In genomic region chr11:5620606-5621521, GRCh38 we compare ENCODE assay signal across 11 cellular contexts. TPM values are rescaled to one million over a fixed set of nuclear protein-coding genes. Genes with fewer than 3 reads are reported as not detected.
DNase-seq lines count a peak whose midpoint lies in the region; ATAC-seq, FAIRE-seq and TF ChIP-seq lines count a peak whose summit lies in the region.
"Had no signal": no experiment of that assay in that cellular context is flagged by ENCODE, and none has a peak within 500 bp of the region (broad histone marks: within the 10 kb centered on the region; RNA-seq: fewer than 3 reads in every experiment).

No MANE protein-coding gene starts in this region.

- in situ Hi-C loops in brain microvascular endothelial cell (cut with HindIII; ENCODE audit: low pct_ligation_motif_present, low sequenced_read_pairs) = no loop called here

- peak; percentile 31 for DNase-seq in NCI-H1105 treated with DMSO at 0.1 percent for 48 hours (lab: John Stamatoyannopoulos, UW)
- DNase-seq in NCI-H1105 (lab: John Stamatoyannopoulos, UW) = no peak
- DNase-seq in brain microvascular endothelial cell = peak; percentile 90
- peak in 1 of 2 donors; percentile 42 for DNase-seq in left colon
- no peak for DNase-seq in thoracic aorta (ENCODE audit: low spot score)
- DNase-seq in D721Med (ENCODE audit: insufficient read length, low spot score) = no peak
- DNase-seq in NCI-H345 treated with DMSO at 0.1 percent for 48 hours (lab: John Stamatoyannopoulos, UW; ENCODE audit: unreplicated experiment) = no peak
- DNase-seq: dorsolateral prefrontal cortex had no signal

- ATAC-seq in left colon = peak; percentile 87
- peak; percentile 68 for ATAC-seq in thoracic aorta (ENCODE audit: insufficient number of reproducible peaks, low FRiP score, low read depth)
- no peak for ATAC-seq in HG02798 (IDR thresholded peaks at IDR 0.05; ENCODE audit: poor library complexity, unreplicated experiment)

- no peak for FAIRE-seq in D721Med (lab: Jason Lieb, UNC)
- FAIRE-seq: A204.1 had no signal

- peaks cover 23 to 34% of the 10 kb centered on the region in 2 donors for H3K4me1 ChIP-seq in thoracic aorta (ENCODE audit: control insufficient read depth in 1 of 2, low read depth in 2 of 2)

- H3K36me3 ChIP-seq in brain microvascular endothelial cell (replicated peaks) (no peaks in the 10 kb centered on the region), thoracic aorta (no peaks in the 10 kb centered on the region)

- H3K9me3 ChIP-seq in thoracic aorta = no peaks in the 10 kb centered on the region

- H3K4me3 ChIP-seq in brain microvascular endothelial cell (ENCODE audit: low read depth, low read length) = peak overlapping the region; percentile 16
- H3K4me3 ChIP-seq in thoracic aorta = peak overlapping the region; percentile 10
- H3K4me3 ChIP-seq: dorsolateral prefrontal cortex had no signal

- no peaks in the 10 kb centered on the region for H3K27me3 ChIP-seq in brain microvascular endothelial cell (replicated peaks)
- no peaks in the 10 kb centered on the region for H3K27me3 ChIP-seq in thoracic aorta (replicated peaks; ENCODE audit: insufficient read depth)
- H3K27me3 ChIP-seq: dorsolateral prefrontal cortex had no signal

- no peak for TF ChIP-seq CTCF in brain microvascular endothelial cell (IDR thresholded peaks at IDR 0.05; ENCODE audit: low read depth, low read length, missing control alignments)
- no peak for TF ChIP-seq CTCF in thoracic aorta (IDR thresholded peaks at IDR 0.05)
- TF ChIP-seq CTCF in D721Med (IDR thresholded peaks at IDR 0.05; ENCODE audit: insufficient read depth, missing control alignments) = no peak

- intact Hi-C loops in left colon (cut with DNase I, micrococcal nuclease) = no loop called here

- H3K27ac ChIP-seq in brain microvascular endothelial cell (peak overlapping the region; percentile 94), thoracic aorta (peak overlapping the region; percentile 51 to 59)
- H3K27ac ChIP-seq: dorsolateral prefrontal cortex had no signal

RNA-seq across cellular contexts. Expression of gene TRIM34, which starts 3.9 kb away (rescaled TPM):
- total RNA-seq in left colon (1 to 10 TPM; 7.9 to 9.8 TPM), thoracic aorta (1 to 10 TPM; 6.9 to 7.7 TPM)

RNA-seq across cellular contexts. Expression of gene TRIM6, which starts 24.4 kb away (rescaled TPM):
- total RNA-seq in left colon = 1 to 10 TPM in 1 of 2 donors, under 1 TPM in 1; 0.40 to 1.7 TPM
- 1 to 10 TPM; 3.0 to 6.5 TPM for total RNA-seq in thoracic aorta

RNA-seq across cellular contexts. Expression of gene OR52B6, which starts 40.2 kb away (rescaled TPM):
- not detected for total RNA-seq in left colon
- total RNA-seq in thoracic aorta = not detected
- total RNA-seq: neural crest cell had no signal

Comparison
In these comparisons a context has a peak if more than half of its experiments do, and no peak if none do; other contexts are left out.
1. DNase-seq: peak in NCI-H1105 treated with DMSO at 0.1 percent for 48 hours (single experiment) and brain microvascular endothelial cell (single experiment); none in NCI-H1105 (single experiment), thoracic aorta (single experiment), D721Med (single experiment) and NCI-H345 treated with DMSO at 0.1 percent for 48 hours (single experiment).